Comparison of ENCODE assay signal across 22 cellular contexts in the genomic region with DNA sequence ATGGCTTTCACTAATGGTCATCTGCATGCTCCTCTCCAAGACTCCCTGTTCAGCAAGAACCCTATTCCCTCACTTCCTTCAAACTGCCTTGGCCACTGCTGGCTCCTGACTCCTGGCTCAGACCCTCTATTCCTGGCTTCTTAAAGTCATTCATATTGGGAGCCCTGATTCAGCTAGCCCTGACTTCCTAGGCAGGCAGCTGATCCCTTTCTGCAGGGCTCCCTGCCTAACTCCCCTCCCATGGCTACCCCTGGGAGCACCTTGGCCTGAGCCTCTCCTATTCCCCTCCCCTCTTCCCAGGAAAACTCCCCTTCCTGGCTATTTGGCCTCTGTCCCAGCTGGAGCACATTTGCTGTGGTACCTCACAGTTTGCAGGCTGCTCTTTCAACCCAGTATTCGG.
DNase-seq lines count a peak whose midpoint lies in the region; ATAC-seq and TF ChIP-seq lines count a peak whose summit lies in the region.
"Had no signal": no experiment of that assay in that cellular context is flagged by ENCODE, and none has a peak within 500 bp of the region (broad histone marks: within the 10 kb centered on the region; RNA-seq: fewer than 3 reads in every experiment).

No MANE protein-coding gene starts in this region.

- peaks cover 8% of the 10 kb centered on the region for H3K4me1 Mint-ChIP-seq in endodermal cell

- peaks cover 3% of the 10 kb centered on the region for H3K27me3 Mint-ChIP-seq in endodermal cell (ENCODE audit: insufficient read depth)

- H3K9me3 ChIP-seq in endodermal cell (ENCODE audit: control insufficient read depth, low read length), result no peaks in the 10 kb centered on the region
- H3K9me3 ChIP-seq: A549, SJSA1 had no signal

- no peak for TF ChIP-seq CTCF in endodermal cell (conservative IDR thresholded peaks at IDR 0.05)

- 80 to 100% methylated on average over 1 of the region's 1 CpG for WGBS in endodermal cell (ENCODE audit: insufficient coverage in 1 of 2, insufficient read length in 1 of 2), 2 experiments

- H3K4me1 ChIP-seq in endodermal cell (ENCODE audit: control insufficient read depth, insufficient read depth, low read length), result no peaks in the 10 kb centered on the region
- H3K4me1 ChIP-seq: A549, SJSA1 had no signal

- H3K9ac ChIP-seq in endodermal cell (ENCODE audit: extremely low read depth, low read length, poor library complexity, severe bottlenecking), result no peak overlapping the region
- H3K9ac ChIP-seq: GM23248 had no signal

- no peak overlapping the region for H3K27ac ChIP-seq in endodermal cell (ENCODE audit: low read depth, low read length)
- H3K27ac ChIP-seq: A549, C4-2B, GM23248, SJSA1 had no signal

- ATAC-seq in GM21526 (IDR thresholded peaks at IDR 0.05; ENCODE audit: low FRiP score, unreplicated experiment) (no peak), GM19023 (IDR thresholded peaks at IDR 0.05; ENCODE audit: unreplicated experiment) (no peak), GM21423 (IDR thresholded peaks at IDR 0.05; ENCODE audit: unreplicated experiment) (no peak), GM19397 (IDR thresholded peaks at IDR 0.05; ENCODE audit: unreplicated experiment) (no peak)
- ATAC-seq: A549, PC-3 had no signal

- H3K27me3 ChIP-seq in H7 (ENCODE audit: control insufficient read depth, insufficient read depth, low read length) (no peaks in the 10 kb centered on the region), endodermal cell (ENCODE audit: control insufficient read depth, insufficient read depth, low read length, poor library complexity, severe bottlenecking) (no peaks in the 10 kb centered on the region)
- H3K27me3 ChIP-seq: SJSA1 had no signal

- no peak overlapping the region for H3K27ac Mint-ChIP-seq in endodermal cell

- no peak overlapping the region for H3K4me3 ChIP-seq in H7 (ENCODE audit: insufficient read depth, low read depth, low read length)
- H3K4me3 ChIP-seq in endodermal cell (ENCODE audit: low read length), result no peak overlapping the region
- H3K4me3 ChIP-seq: A549, GM23248, SJSA1 had no signal

- DNase-seq in AG20443 (ENCODE audit: low spot score) (peak; percentile 0), H7 (peak; percentile 9), endodermal cell (peak; percentile 41), mesenteric fat pad (ENCODE audit: low spot score) (peak; percentile 59)
- DNase-seq: DMS 273 treated with DMSO at 0.1 percent for 48 hours, GDM1, GM23248, KBM-7, MV-4-11, NCI-H1417, NCI-H2029, NCI-H2171, NCI-H446 treated with DMSO at 0.1 percent for 48 hours, NCI-H748 treated with DMSO at 0.1 percent for 48 hours, PC-3 had no signal

- no peaks in the 10 kb centered on the region for H3K36me3 Mint-ChIP-seq in endodermal cell (ENCODE audit: low read depth)

- no peaks in the 10 kb centered on the region for H3K36me3 ChIP-seq in H7 (replicated peaks; ENCODE audit: control insufficient read depth, insufficient read depth, low read length)
- no peaks in the 10 kb centered on the region for H3K36me3 ChIP-seq in endodermal cell (ENCODE audit: control insufficient read depth, insufficient read depth, low read length)
- H3K36me3 ChIP-seq: SJSA1 had no signal

- no peak overlapping the region for H3K4me3 Mint-ChIP-seq in endodermal cell

- H3K9me3 Mint-ChIP-seq in endodermal cell, result peaks cover 53% of the 10 kb centered on the region

Comparison
In these comparisons a context has a peak if more than half of its experiments do, and no peak if none do; other contexts are left out.
1. DNase-seq: peak in every context shown above with its lines; median percentile 59 in mesenteric fat pad; 41 in endodermal cell; 9 in H7; 0 in AG20443.